11 cellular contexts compared by ENCODE assay signal in the genomic region with DNA sequence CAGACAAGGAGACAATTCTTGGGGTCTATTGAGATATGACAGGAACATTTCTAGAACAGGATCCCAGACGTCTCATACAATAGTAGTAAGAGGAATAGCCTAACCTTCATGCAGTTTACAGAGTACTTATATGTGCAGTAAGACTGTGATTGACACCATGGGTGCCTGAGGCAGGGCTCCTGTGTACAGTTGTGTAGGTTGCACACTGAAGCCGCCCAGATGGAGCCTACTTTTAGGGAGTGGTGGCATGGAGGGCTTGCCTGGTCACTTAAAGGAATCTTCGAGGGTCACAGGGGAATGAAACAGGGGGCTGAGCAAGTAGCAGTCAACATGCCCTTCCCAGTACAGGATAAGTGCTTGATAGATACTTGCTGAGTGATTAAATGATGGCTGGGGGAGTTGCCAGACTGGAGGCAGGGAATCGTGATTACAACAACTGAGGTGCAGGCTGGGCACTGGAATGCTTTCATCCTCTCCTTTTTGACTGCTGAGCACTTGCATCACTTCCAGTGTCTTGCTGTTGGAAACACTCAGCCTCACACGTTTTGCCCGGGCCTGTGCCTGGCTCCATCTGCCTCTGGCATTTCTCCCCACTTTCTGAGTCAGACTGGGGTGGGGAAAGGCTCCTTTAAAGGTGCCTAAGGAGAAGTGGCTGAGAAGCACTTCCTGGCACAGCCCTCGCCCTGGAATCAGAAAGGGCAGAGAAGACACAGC.
A peak's percentile ranks its signal among the peaks of the same experiment; 100 is the strongest.
DNase-seq lines count a peak whose midpoint lies in the region; ATAC-seq and TF ChIP-seq lines count a peak whose summit lies in the region.
"Had no signal": no experiment of that assay in that cellular context is flagged by ENCODE, and none has a peak within 500 bp of the region (broad histone marks: within the 10 kb centered on the region; RNA-seq: fewer than 3 reads in every experiment).

No MANE protein-coding gene starts in this region.

- no peak for ATAC-seq in stimulated activated naive CD8-positive, alpha-beta T cell treated with anti-CD3 and anti-CD28 coated beads, Interleukin-15, Interleukin-2, amounts not matched to agents 100 U/mL and 50 U/mL, for 24 hours

- TF ChIP-seq CTCF in endodermal cell (conservative IDR thresholded peaks at IDR 0.05), result no peak

- peaks cover 4% of the 10 kb centered on the region for H3K9me3 Mint-ChIP-seq in endodermal cell

- H3K4me1 ChIP-seq in endodermal cell (ENCODE audit: control insufficient read depth, insufficient read depth, low read length), result no peaks in the 10 kb centered on the region
- peaks cover 13% of the 10 kb centered on the region for H3K4me1 ChIP-seq in muscle layer of colon (ENCODE audit: insufficient read depth, low read length)

- 82 to 93% methylated on average over 5 to 7 of the region's 7 CpGs for whole genome bisulfite sequencing in endodermal cell (ENCODE audit: insufficient coverage in 1 of 2, insufficient read length in 1 of 2), 2 experiments

- H3K27ac ChIP-seq in endodermal cell (ENCODE audit: low read depth, low read length) (no peak overlapping the region), muscle layer of colon (ENCODE audit: low read depth, low read length) (peak overlapping the region; percentile 65)

- no peak overlapping the region for H3K27ac Mint-ChIP-seq in endodermal cell
- H3K27ac Mint-ChIP-seq: CD4-positive, alpha-beta memory T cell had no signal

- H3K36me3 ChIP-seq in endodermal cell (ENCODE audit: control insufficient read depth, insufficient read depth, low read length) (no peaks in the 10 kb centered on the region), muscle layer of colon (ENCODE audit: insufficient read depth, low read length) (no peaks in the 10 kb centered on the region)

- no peaks in the 10 kb centered on the region for H3K27me3 ChIP-seq in endodermal cell (ENCODE audit: control insufficient read depth, insufficient read depth, low read length, poor library complexity, severe bottlenecking)
- no peaks in the 10 kb centered on the region for H3K27me3 ChIP-seq in muscle layer of colon (ENCODE audit: control insufficient read depth in 1 of 2, insufficient read depth in 2 of 2, low read length in 2 of 2)

- H3K4me1 Mint-ChIP-seq in endodermal cell, result no peaks in the 10 kb centered on the region
- H3K4me1 Mint-ChIP-seq: CD4-positive, alpha-beta memory T cell had no signal

- H3K4me3 ChIP-seq in endodermal cell (ENCODE audit: low read length) (no peak overlapping the region), muscle layer of colon (ENCODE audit: low read depth in 1 of 2, low read length in 2 of 2) (no peak overlapping the region)

- H3K9ac ChIP-seq in endodermal cell (ENCODE audit: extremely low read depth, low read length, poor library complexity, severe bottlenecking) (no peak overlapping the region), muscle layer of colon (ENCODE audit: low read length) (no peak overlapping the region)

- H3K9me3 ChIP-seq in endodermal cell (ENCODE audit: control insufficient read depth, low read length) (no peaks in the 10 kb centered on the region), muscle layer of colon (ENCODE audit: low read length) (no peaks in the 10 kb centered on the region)

- H3K36me3 Mint-ChIP-seq in endodermal cell (ENCODE audit: low read depth), result no peaks in the 10 kb centered on the region
- H3K36me3 Mint-ChIP-seq: CD4-positive, alpha-beta memory T cell had no signal

- peak; percentile 96 for DNase-seq in AG08395 (ENCODE audit: low spot score)
- peak; percentile 100 for DNase-seq in NCI-H226
- peak; percentile 54 for DNase-seq in endodermal cell
- no peak for DNase-seq in foreskin melanocyte
- no peak for DNase-seq in activated CD4-positive, alpha-beta T cell treated with anti-CD3 and anti-CD28 coated beads for 48 hours
- DNase-seq in stimulated activated naive CD8-positive, alpha-beta T cell treated with anti-CD3 and anti-CD28 coated beads, Interleukin-15, Interleukin-2, amounts not matched to agents 100 U/mL and 50 U/mL, for 24 hours, result no peak
- DNase-seq in NCI-H1694 (lab: John Stamatoyannopoulos, UW), result no peak
- DNase-seq: CD4-positive, alpha-beta memory T cell; NCI-H1436 treated with DMSO at 0.1 percent for 48 hours; stimulated activated CD4-positive, alpha-beta T cell treated with anti-CD3 and anti-CD28 coated beads, Interleukin-15, amount 100 ng/mL, for 24 hours had no signal

- peaks cover 10% of the 10 kb centered on the region for H3K27me3 Mint-ChIP-seq in endodermal cell (ENCODE audit: insufficient read depth)

- no peak overlapping the region for H3K4me3 Mint-ChIP-seq in endodermal cell
- H3K4me3 Mint-ChIP-seq: CD4-positive, alpha-beta memory T cell had no signal

Comparison
In these comparisons a context has a peak if more than half of its experiments do, and no peak if none do; other contexts are left out.
1. DNase-seq: peak in AG08395 (single experiment), NCI-H226 (single experiment) and endodermal cell (single experiment); none in foreskin melanocyte (single experiment), activated CD4-positive, alpha-beta T cell treated with anti-CD3 and anti-CD28 coated beads for 48 hours (single experiment), stimulated activated naive CD8-positive, alpha-beta T cell treated with anti-CD3 and anti-CD28 coated beads, Interleukin-15, Interleukin-2, amounts not matched to agents 100 U/mL and 50 U/mL, for 24 hours (single experiment) and NCI-H1694 (single experiment).